In the genomic region with DNA sequence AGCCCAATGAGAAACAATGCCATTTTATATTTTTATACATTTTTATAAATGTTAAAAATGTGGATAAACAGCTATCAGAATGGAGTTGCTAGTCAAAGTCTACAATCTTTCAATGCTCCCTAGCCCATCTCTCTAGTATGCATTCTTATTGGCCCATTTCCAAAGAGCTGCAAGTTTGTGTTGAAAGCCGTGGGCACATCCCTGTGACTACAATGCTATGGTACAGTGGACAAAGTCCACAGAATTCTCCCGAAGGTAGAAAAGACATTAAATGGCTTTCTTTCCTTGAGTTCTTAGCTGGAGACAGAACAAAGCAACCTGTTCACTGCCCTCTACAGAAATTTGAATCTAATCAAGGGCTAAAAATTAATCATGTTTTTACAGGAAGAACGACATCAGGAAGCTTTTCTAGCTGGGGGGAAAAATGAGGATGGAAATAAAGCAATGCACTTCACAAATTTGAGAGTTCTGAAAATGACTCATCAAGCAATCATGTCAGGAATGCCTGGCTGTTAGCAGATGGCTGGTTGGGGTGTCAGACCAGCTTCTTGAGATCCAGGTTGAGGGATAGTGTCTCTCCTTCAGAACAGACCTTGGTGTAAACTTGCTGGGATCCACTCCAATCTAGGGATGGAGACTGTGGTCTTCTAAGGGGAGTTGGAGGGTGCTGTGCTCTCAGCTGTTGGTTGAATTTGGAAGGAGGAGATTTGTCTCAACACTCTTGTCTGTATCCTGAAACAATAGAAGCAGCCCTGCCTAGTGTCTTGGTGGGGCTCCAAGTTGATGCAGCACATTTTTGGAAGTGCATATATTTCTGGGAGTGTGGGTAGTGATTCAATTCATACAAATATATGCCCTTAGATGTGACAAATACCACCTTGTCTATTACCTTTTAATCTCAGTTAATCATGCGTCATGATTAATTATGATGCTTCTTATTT, we compare ENCODE assay signal across 13 cellular contexts.
DNase-seq lines count a peak whose midpoint lies in the region; ATAC-seq, FAIRE-seq and TF ChIP-seq lines count a peak whose summit lies in the region.
"Had no signal": no experiment of that assay in that cellular context is flagged by ENCODE, and none has a peak within 500 bp of the region (broad histone marks: within the 10 kb centered on the region; RNA-seq: fewer than 3 reads in every experiment).

No MANE protein-coding gene starts in this region.

- no peaks in the 10 kb centered on the region for H3K9me1 ChIP-seq in keratinocyte (ENCODE audit: control insufficient read depth, extremely low read depth, insufficient read depth, low read length)

- H3K4me3 Mint-ChIP-seq in MCF 10A (ENCODE audit: unreplicated experiment), result peak overlapping the region; percentile 48

- POLR2A ChIA-PET in A549 (lab: Yijun Ruan, JAX) (interaction anchor here (0.5 to 2.0 kb wide), 2 partner anchors 18 to 283 kb away, joined by 6 read pairs; a partner anchor contains a TSS), MCF 10A (lab: Yijun Ruan, JAX) (interaction anchor here (0.6 to 1.7 kb wide), 12 partner anchors 23 to 730 kb away, joined by 3 to 7 read pairs (median 4); a partner anchor contains a TSS)

- intact Hi-C loops in MCF 10A (cut with micrococcal nuclease), result no loop called here

- H3K36me3 ChIP-seq in HUES6 (ENCODE audit: control insufficient read depth, insufficient read depth, low read length), result no peaks in the 10 kb centered on the region
- H3K36me3 ChIP-seq in keratinocyte (ENCODE audit: control insufficient read depth in 2 of 2, extremely low read depth in 1 of 2, insufficient read depth in 2 of 2, low read length in 2 of 2), result no peaks in the 10 kb centered on the region
- H3K36me3 ChIP-seq in tibial nerve, result no peaks in the 10 kb centered on the region

- H3K9ac ChIP-seq in HUES6 (ENCODE audit: low read length), result no peak overlapping the region
- no peak overlapping the region for H3K9ac ChIP-seq in keratinocyte (ENCODE audit: control insufficient read depth, extremely low read depth, insufficient read depth, low read length)

- BruUV-seq in MCF 10A (replicated peaks; lab: Mats Ljungman, UMichigan), result no TSS peak

- 13% methylated on average over 4 of the region's 4 CpGs for WGBS in A549 (ENCODE audit: missing lambda C conversion rate)
- 41 to 55% methylated on average over 4 of the region's 4 CpGs for WGBS in tibial nerve, 2 donors

- peak overlapping the region; percentile 84 to 92 for H3K27ac ChIP-seq in A549
- H3K27ac ChIP-seq in HUES6 (ENCODE audit: low read depth, low read length), result peak overlapping the region; percentile 73; the same call in 1 of the 2 replicates
- peak overlapping the region; percentile 42 for H3K27ac ChIP-seq in keratinocyte (ENCODE audit: control insufficient read depth, insufficient read depth, low read length)
- no peak overlapping the region for H3K27ac ChIP-seq in tibial nerve

- no peaks in the 10 kb centered on the region for H3K27me3 Mint-ChIP-seq in MCF 10A (ENCODE audit: insufficient read depth, unreplicated experiment)

- peak in 1 of 2 experiments; percentile 9; a peak in 1 of 5 replicates for TF ChIP-seq RAD21 in A549 (conservative IDR thresholded peaks at IDR 0.05 in 1 of 2, IDR thresholded peaks at IDR 0.05 in 1 of 2)

- TF ChIP-seq EP300 in A549 (IDR thresholded peaks at IDR 0.05), result peak in 1 of 2 experiments; percentile 45; a peak in 2 of 5 replicates
- peak in 1 of 2 donors; percentile 34 for TF ChIP-seq EP300 in tibial nerve (IDR thresholded peaks at IDR 0.05)

- no peaks in the 10 kb centered on the region for H3K27me3 ChIP-seq in HUES6 (ENCODE audit: control insufficient read depth, insufficient read depth, low read length)
- no peaks in the 10 kb centered on the region for H3K27me3 ChIP-seq in keratinocyte (ENCODE audit: control insufficient read depth, extremely low read depth, insufficient read depth, low read length)
- no peaks in the 10 kb centered on the region for H3K27me3 ChIP-seq in tibial nerve

- peak overlapping the region; percentile 2 for H2AFZ ChIP-seq in keratinocyte (ENCODE audit: control insufficient read depth, low read length)

- dilution Hi-C loops in keratinocyte (cut with MboI; ENCODE audit: extremely low pct_ligation_motif_present, low sequenced_read_pairs), result no loop called here

- no peaks in the 10 kb centered on the region for H3K36me3 Mint-ChIP-seq in MCF 10A (ENCODE audit: insufficient read depth, unreplicated experiment)

- CTCF ChIA-PET in A549 (lab: Yijun Ruan, JAX) (interaction anchor here (1.2 kb wide), 1 partner anchor 15 kb away, joined by 4 read pairs; no protein-coding TSS in a partner anchor), MCF 10A (lab: Yijun Ruan, JAX) (interaction anchor here (0.7 to 1.4 kb wide), 5 partner anchors 13 to 449 kb away, joined by 3 to 6 read pairs (median 4); no protein-coding TSS in a partner anchor)

- ATAC-seq in A549 (peak; percentile 86), GM18870 (IDR thresholded peaks at IDR 0.05; ENCODE audit: unreplicated experiment) (no peak)
- ATAC-seq: stimulated activated naive CD8-positive, alpha-beta T cell treated with anti-CD3 and anti-CD28 coated beads, Interleukin-15, Interleukin-2, amounts not matched to agents 100 U/mL and 50 U/mL, for 24 hours had no signal

- FAIRE-seq in A549 (lab: Jason Lieb, UNC) (no peak), keratinocyte (lab: Jason Lieb, UNC) (peak; percentile 97)
- FAIRE-seq: frontal cortex had no signal

- H3K4me1 Mint-ChIP-seq in MCF 10A (ENCODE audit: insufficient read depth, unreplicated experiment), result peaks cover 55% of the 10 kb centered on the region

- TF ChIP-seq CTCF in A549 (IDR thresholded peaks at IDR 0.05) (no peak), MCF 10A (IDR thresholded peaks at IDR 0.05; ENCODE audit: unreplicated experiment) (no peak), keratinocyte (optimal IDR thresholded peaks at IDR 0.05 in 1 of 3, IDR thresholded peaks at IDR 0.05 in 1 of 3, conservative IDR thresholded peaks at IDR 0.05 in 1 of 3; ENCODE audit: extremely low read depth in 1 of 3, insufficient read depth in 2 of 3, low read length in 3 of 3) (no peak), tibial nerve (IDR thresholded peaks at IDR 0.05) (no peak)

- no peaks in the 10 kb centered on the region for H3K9me3 Mint-ChIP-seq in MCF 10A (ENCODE audit: unreplicated experiment)

- H3K4me2 ChIP-seq in A549 (peak overlapping the region; percentile 66), keratinocyte (ENCODE audit: control insufficient read depth, extremely low read depth, insufficient read depth, low read depth, low read length) (peak overlapping the region; percentile 50)

- H3K27ac Mint-ChIP-seq in MCF 10A (ENCODE audit: low read depth, unreplicated experiment), result peak overlapping the region; percentile 55

- H4K20me1 ChIP-seq in keratinocyte (ENCODE audit: control insufficient read depth, extremely low read depth, insufficient read depth, low read length), result no peaks in the 10 kb centered on the region

- no peaks in the 10 kb centered on the region for H3K79me2 ChIP-seq in keratinocyte (ENCODE audit: control insufficient read depth, insufficient read depth, low read length)

- TF ChIP-seq POLR2A in A549 (IDR thresholded peaks at IDR 0.05; ENCODE audit: low read length) (no peak), tibial nerve (IDR thresholded peaks at IDR 0.05) (no peak)

- H3K4me3 ChIP-seq in A549 (no peak overlapping the region), HUES6 (ENCODE audit: low read depth, low read length) (peak overlapping the region; percentile 32; the same call in 1 of the 2 replicates), keratinocyte (ENCODE audit: control insufficient read depth in 2 of 3, extremely low read depth in 1 of 3, insufficient read depth in 2 of 3, low read depth in 1 of 3, low read length in 3 of 3) (peak overlapping the region in 2 of 3 experiments; percentile 2 to 30), tibial nerve (no peak overlapping the region)

- H3K9me3 ChIP-seq in A549 (no peaks in the 10 kb centered on the region), HUES6 (ENCODE audit: control insufficient read depth, insufficient read depth, low read depth, low read length) (no peaks in the 10 kb centered on the region), keratinocyte (ENCODE audit: control insufficient read depth, low read depth, low read length) (no peaks in the 10 kb centered on the region), tibial nerve (no peaks in the 10 kb centered on the region)

- peaks cover 70% of the 10 kb centered on the region for H3K4me1 ChIP-seq in A549
- H3K4me1 ChIP-seq in HUES6 (ENCODE audit: control insufficient read depth, insufficient read depth, low read length), result peaks cover 10% of the 10 kb centered on the region
- peaks cover 70% of the 10 kb centered on the region for H3K4me1 ChIP-seq in keratinocyte (ENCODE audit: control insufficient read depth, extremely low read depth, insufficient read depth, low read length)
- H3K4me1 ChIP-seq in tibial nerve, result peaks cover 0 to 6% (median 0%) of the 10 kb centered on the region in 4 donors

- DNase-seq in A549 (ENCODE audit: low read depth in 1 of 2, low spot score in 1 of 2) (peak; percentile 44 to 81), MCF 10A (ENCODE audit: unreplicated experiment) (peak; percentile 65), keratinocyte (ENCODE audit: low read depth, low spot score) (no peak), NCI-H1417 treated with DMSO at 0.1 percent for 48 hours (lab: John Stamatoyannopoulos, UW) (no peak), ureter (ENCODE audit: low spot score) (no peak), tibial nerve (ENCODE audit: low spot score in 2 of 2) (no peak)
- DNase-seq: activated T-cell treated with anti-CD3 and anti-CD28 coated beads, Interleukin-2, amount 50 U/mL, for 48 hours; NCI-H1105 treated with DMSO at 0.1 percent for 48 hours; retina; stimulated activated naive CD8-positive, alpha-beta T cell treated with anti-CD3 and anti-CD28 coated beads, Interleukin-15, Interleukin-2, amounts not matched to agents 100 U/mL and 50 U/mL, for 24 hours had no signal

TF ChIP-seq in A549, 52 proteins besides CTCF, POLR2A, EP300 and RAD21 (continues in another document):
- TF ChIP-seq MAFK (IDR thresholded peaks at IDR 0.05; ENCODE audit: partially characterized antibody) (no peak), RARB (CRISPR knock-in tag; IDR thresholded peaks at IDR 0.05) (no peak), TP53 (CRISPR knock-in tag; IDR thresholded peaks at IDR 0.05) (no peak), NR3C1 (IDR thresholded peaks at IDR 0.05) (no peak), GATA3 (IDR thresholded peaks at IDR 0.05; ENCODE audit: borderline replicate concordance) (peak; percentile 66; the same call in 1 of the 2 replicates)
- TF ChIP-seq, protein P1, sequence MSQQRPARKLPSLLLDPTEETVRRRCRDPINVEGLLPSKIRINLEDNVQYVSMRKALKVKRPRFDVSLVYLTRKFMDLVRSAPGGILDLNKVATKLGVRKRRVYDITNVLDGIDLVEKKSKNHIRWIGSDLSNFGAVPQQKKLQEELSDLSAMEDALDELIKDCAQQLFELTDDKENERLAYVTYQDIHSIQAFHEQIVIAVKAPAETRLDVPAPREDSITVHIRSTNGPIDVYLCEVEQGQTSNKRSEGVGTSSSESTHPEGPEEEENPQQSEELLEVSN (IDR thresholded peaks at IDR 0.05; ENCODE audit: borderline replicate concordance, low read depth), result peak; percentile 71

Comparison
In these comparisons a context has a peak if more than half of its experiments do, and no peak if none do; other contexts are left out.
1. DNase-seq: peak in A549 (2 of 2) and MCF 10A (single experiment); none in keratinocyte (single experiment), NCI-H1417 treated with DMSO at 0.1 percent for 48 hours (single experiment), ureter (single experiment) and tibial nerve (0 of 2).
2. H3K27ac ChIP-seq: peak in A549 (2 of 2), HUES6 (single experiment) and keratinocyte (single experiment); none in tibial nerve (0 of 4).
3. H3K4me3 ChIP-seq: peak in HUES6 (single experiment) and keratinocyte (2 of 3); none in A549 (single experiment) and tibial nerve (0 of 4).